In the genomic region with DNA sequence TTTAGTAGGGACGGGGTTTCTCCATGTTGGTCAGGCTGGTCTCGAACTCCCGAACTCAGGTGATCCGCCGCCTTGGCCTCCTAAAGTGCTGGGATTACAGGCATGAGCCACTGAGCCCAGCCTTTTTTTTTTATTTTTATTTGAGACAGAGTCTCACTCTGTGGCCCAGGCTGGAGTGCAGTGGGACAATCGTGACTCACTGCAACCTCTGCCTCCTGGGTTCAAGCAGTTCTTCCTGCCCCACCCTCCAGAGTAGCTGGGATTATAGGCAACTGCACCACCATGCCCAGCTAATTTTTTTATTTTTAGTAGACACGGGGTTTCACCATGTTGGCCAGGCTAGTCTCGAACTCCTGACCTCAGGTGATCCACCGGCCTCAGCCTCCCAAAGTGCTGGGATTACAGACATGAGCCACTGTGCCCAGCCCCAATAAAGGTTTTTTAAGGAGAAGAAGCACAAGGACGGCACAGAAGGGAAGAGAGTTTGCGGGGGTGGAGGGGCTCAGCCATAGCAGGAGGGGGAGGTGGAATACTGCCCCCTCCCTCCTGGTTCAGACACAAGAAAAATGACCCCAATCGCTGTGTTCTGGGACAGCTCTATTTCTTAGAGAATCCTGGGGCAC, we compare ENCODE assay signal across 1 cellular context.
TF ChIP-seq lines count a peak whose summit lies in the region.

No MANE protein-coding gene starts in this region.

TF ChIP-seq in H1, 55 proteins besides CTCF, POLR2A, EP300 and RAD21:
- TF ChIP-seq EGR1 (IDR thresholded peaks at IDR 0.05; ENCODE audit: borderline replicate concordance, low read depth, low read length): peak; percentile 51; the same call in 1 of the 2 replicates
